2 cellular contexts compared by ENCODE assay signal in the genomic region with DNA sequence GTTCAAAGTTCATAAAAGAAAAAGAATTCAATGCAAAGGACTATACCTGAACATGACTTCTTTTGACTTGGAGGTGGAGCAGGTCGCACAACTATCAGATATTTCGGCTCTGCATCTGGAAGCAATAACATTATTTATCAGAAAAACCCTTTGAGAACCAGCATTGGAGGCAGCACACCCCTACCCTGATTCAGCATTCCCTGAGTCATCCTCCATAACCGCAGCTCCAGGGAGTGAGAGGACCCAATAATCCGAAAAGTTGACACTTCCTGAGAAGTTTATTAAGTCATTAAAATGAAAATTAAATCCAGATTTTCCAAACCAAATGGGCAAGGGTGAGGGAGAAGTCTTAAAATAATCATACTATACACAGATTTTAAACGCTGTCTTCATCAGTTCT.
TF ChIP-seq lines count a peak whose summit lies in the region.

No MANE protein-coding gene starts in this region.

TF ChIP-seq in GM23338, 12 proteins besides CTCF, POLR2A, EP300 and RAD21 (continues in another document):
- TF ChIP-seq, protein P1, sequence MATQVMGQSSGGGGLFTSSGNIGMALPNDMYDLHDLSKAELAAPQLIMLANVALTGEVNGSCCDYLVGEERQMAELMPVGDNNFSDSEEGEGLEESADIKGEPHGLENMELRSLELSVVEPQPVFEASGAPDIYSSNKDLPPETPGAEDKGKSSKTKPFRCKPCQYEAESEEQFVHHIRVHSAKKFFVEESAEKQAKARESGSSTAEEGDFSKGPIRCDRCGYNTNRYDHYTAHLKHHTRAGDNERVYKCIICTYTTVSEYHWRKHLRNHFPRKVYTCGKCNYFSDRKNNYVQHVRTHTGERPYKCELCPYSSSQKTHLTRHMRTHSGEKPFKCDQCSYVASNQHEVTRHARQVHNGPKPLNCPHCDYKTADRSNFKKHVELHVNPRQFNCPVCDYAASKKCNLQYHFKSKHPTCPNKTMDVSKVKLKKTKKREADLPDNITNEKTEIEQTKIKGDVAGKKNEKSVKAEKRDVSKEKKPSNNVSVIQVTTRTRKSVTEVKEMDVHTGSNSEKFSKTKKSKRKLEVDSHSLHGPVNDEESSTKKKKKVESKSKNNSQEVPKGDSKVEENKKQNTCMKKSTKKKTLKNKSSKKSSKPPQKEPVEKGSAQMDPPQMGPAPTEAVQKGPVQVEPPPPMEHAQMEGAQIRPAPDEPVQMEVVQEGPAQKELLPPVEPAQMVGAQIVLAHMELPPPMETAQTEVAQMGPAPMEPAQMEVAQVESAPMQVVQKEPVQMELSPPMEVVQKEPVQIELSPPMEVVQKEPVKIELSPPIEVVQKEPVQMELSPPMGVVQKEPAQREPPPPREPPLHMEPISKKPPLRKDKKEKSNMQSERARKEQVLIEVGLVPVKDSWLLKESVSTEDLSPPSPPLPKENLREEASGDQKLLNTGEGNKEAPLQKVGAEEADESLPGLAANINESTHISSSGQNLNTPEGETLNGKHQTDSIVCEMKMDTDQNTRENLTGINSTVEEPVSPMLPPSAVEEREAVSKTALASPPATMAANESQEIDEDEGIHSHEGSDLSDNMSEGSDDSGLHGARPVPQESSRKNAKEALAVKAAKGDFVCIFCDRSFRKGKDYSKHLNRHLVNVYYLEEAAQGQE (IDR thresholded peaks at IDR 0.05; ENCODE audit: unreplicated experiment) = no peak
- no peak for TF ChIP-seq EZH2phosphoT487 (IDR thresholded peaks at IDR 0.05; ENCODE audit: unreplicated experiment)
- no peak for TF ChIP-seq CREB1 (CRISPR knock-in tag; IDR thresholded peaks at IDR 0.05; ENCODE audit: low read depth)
- no peak for TF ChIP-seq JUNB (IDR thresholded peaks at IDR 0.05; ENCODE audit: unreplicated experiment)
- TF ChIP-seq STAT1 (IDR thresholded peaks at IDR 0.05; ENCODE audit: unreplicated experiment) = no peak
- TF ChIP-seq NANOG (IDR thresholded peaks at IDR 0.05; ENCODE audit: borderline replicate concordance) = no peak
- no peak for TF ChIP-seq POLR2AphosphoS5 (IDR thresholded peaks at IDR 0.05; ENCODE audit: low read depth)
- no peak for TF ChIP-seq ZNF114 (CRISPR knock-in tag; IDR thresholded peaks at IDR 0.05)
- no peak for TF ChIP-seq ETS1 (IDR thresholded peaks at IDR 0.05)
- no peak for TF ChIP-seq ZNF462 (CRISPR knock-in tag; IDR thresholded peaks at IDR 0.05)

TF ChIP-seq in SK-N-SH treated with all-trans-retinoic acid at 6 μM for 48 hours, 23 proteins besides CTCF, POLR2A, EP300 and RAD21 (continued from another document):
- no peak for TF ChIP-seq SNAI2 (CRISPR knock-in tag; IDR thresholded peaks at IDR 0.05)
